In genomic region chr7:16652255-16652583, GRCh38 we compare ENCODE assay signal across 1 cellular context.
TF ChIP-seq lines count a peak whose summit lies in the region.

No MANE protein-coding gene starts in this region.

TF ChIP-seq in HepG2, 621 proteins besides CTCF, POLR2A, EP300 and RAD21:
- peak; percentile 48; the same call in 1 of the 2 replicates for TF ChIP-seq GFI1 (CRISPR knock-in tag; IDR thresholded peaks at IDR 0.05; ENCODE audit: borderline replicate concordance)
- TF ChIP-seq CEBPG (CRISPR knock-in tag; IDR thresholded peaks at IDR 0.05), result peak; percentile 86
- TF ChIP-seq CEBPB (IDR thresholded peaks at IDR 0.05; ENCODE audit: borderline replicate concordance, low read depth, low read length), result peak; percentile 93
- no peak for TF ChIP-seq REL (CRISPR knock-in tag; conservative IDR thresholded peaks at IDR 0.05)
- no peak for TF ChIP-seq CREB1 (IDR thresholded peaks at IDR 0.05)
- no peak for TF ChIP-seq CREB1 (CRISPR knock-in tag; IDR thresholded peaks at IDR 0.05)
- TF ChIP-seq NR2F6 (IDR thresholded peaks at IDR 0.05), result 0 out of 2 replicates have a peak, but pooled peaks have one; percentile 13
- TF ChIP-seq NR2F6 (CRISPR knock-in tag; IDR thresholded peaks at IDR 0.05), result no peak
